Comparison of ENCODE assay signal across 26 cellular contexts in the genomic region with DNA sequence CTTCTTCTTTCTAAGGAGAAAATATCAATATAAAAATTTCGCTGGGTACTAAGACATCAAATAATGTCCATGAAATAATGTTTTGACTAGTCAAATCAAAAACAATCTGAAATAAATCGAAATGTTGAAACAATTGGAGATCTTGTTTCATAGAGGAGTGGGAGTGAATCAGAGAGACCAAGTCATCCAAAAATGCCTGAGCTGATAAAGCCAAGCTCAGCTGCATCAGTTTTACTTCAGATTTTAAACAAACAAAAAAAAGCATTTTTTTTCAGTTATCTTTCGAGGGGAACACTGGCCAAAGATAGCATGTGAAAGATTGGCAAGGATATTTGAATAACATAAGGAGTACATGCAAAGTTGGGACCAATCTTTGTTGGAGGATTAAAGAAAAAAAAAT. TPM values are rescaled to one million over a fixed set of nuclear protein-coding genes. Genes with fewer than 3 reads are reported as not detected.
DNase-seq lines count a peak whose midpoint lies in the region; ATAC-seq and TF ChIP-seq lines count a peak whose summit lies in the region.
"Had no signal": no experiment of that assay in that cellular context is flagged by ENCODE, and none has a peak within 500 bp of the region (broad histone marks: within the 10 kb centered on the region; RNA-seq: fewer than 3 reads in every experiment).

No MANE protein-coding gene starts in this region.

- H2AK9ac ChIP-seq in IMR-90 (replicated peaks; ENCODE audit: low read depth, low read length, poor library complexity) = no peak overlapping the region

- H4K5ac ChIP-seq in IMR-90 (ENCODE audit: low read depth, low read length) = no peak overlapping the region

- H3K23ac ChIP-seq in IMR-90 (ENCODE audit: low read depth, low read length) = no peak overlapping the region

- H3K4ac ChIP-seq in IMR-90 (ENCODE audit: low read depth, low read length) = no peak overlapping the region

- TF ChIP-seq CTCF in IMR-90 (conservative IDR thresholded peaks at IDR 0.05; ENCODE audit: low read depth, low read length) = no peak
- no peak for TF ChIP-seq CTCF in brain microvascular endothelial cell (IDR thresholded peaks at IDR 0.05; ENCODE audit: low read depth, low read length, missing control alignments)
- TF ChIP-seq CTCF in gastroesophageal sphincter (IDR thresholded peaks at IDR 0.05) = no peak

- TF ChIP-seq POLR2A in IMR-90 (IDR thresholded peaks at IDR 0.05; ENCODE audit: low read depth, low read length) (no peak), gastroesophageal sphincter (IDR thresholded peaks at IDR 0.05) (no peak)

- H4K8ac ChIP-seq in IMR-90 (ENCODE audit: low read depth in 2 of 2, low read length in 2 of 2) = no peak overlapping the region

- H3K27me3 ChIP-seq in IMR-90 (ENCODE audit: control insufficient read depth, insufficient read depth, low read length) = no peaks in the 10 kb centered on the region
- H3K27me3 ChIP-seq in brain microvascular endothelial cell (replicated peaks) = no peaks in the 10 kb centered on the region
- no peaks in the 10 kb centered on the region for H3K27me3 ChIP-seq in gastroesophageal sphincter
- no peaks in the 10 kb centered on the region for H3K27me3 ChIP-seq in skeletal muscle satellite cell (ENCODE audit: control insufficient read depth, insufficient read depth, low read length)

- no peak overlapping the region for H4K91ac ChIP-seq in IMR-90 (ENCODE audit: insufficient read depth, low read depth, low read length)

- H2AK5ac ChIP-seq in IMR-90 (ENCODE audit: low read depth, low read length) = no peak overlapping the region

- H2AFZ ChIP-seq in IMR-90 (replicated peaks; ENCODE audit: low read length, poor library complexity) = no peak overlapping the region

- no peak overlapping the region for H2BK5ac ChIP-seq in IMR-90 (ENCODE audit: low read depth, low read length, poor library complexity, severe bottlenecking)

- intact Hi-C loops in IMR-90 (cut with micrococcal nuclease) = loop anchor here (5.0 kb wide), 2 partner anchors 46 to 66 kb away; partner anchors contain the start of gene RHOBTB1

- H3K4me2 ChIP-seq in IMR-90 (ENCODE audit: low read depth, low read length) = peak overlapping the region; percentile 51; the same call in 1 of the 2 replicates
- H3K4me2 ChIP-seq in skeletal muscle satellite cell (ENCODE audit: low read length) = peak overlapping the region; percentile 5

- H3K9me3 ChIP-seq in IMR-90 (ENCODE audit: control insufficient read depth, insufficient read depth, low read length) (no peaks in the 10 kb centered on the region), gastroesophageal sphincter (no peaks in the 10 kb centered on the region), skeletal muscle satellite cell (replicated peaks; ENCODE audit: low read length) (no peaks in the 10 kb centered on the region)
- H3K9me3 ChIP-seq: HAP-1 had no signal

- POLR2A ChIA-PET in IMR-90 (lab: Charles Lee; ENCODE audit: unreplicated experiment) = no interaction called here

- no peak overlapping the region for H3K56ac ChIP-seq in IMR-90 (ENCODE audit: extremely low read depth, insufficient read depth, low read length)

- H2BK120ac ChIP-seq in IMR-90 (ENCODE audit: low read depth, low read length) = no peak overlapping the region

- no peak for TF ChIP-seq EP300 in gastroesophageal sphincter (IDR thresholded peaks at IDR 0.05)

- H3K18ac ChIP-seq in IMR-90 (ENCODE audit: low read depth, low read length) = peak overlapping the region; percentile 41; the same call in 1 of the 2 replicates

- TF ChIP-seq RAD21 in IMR-90 (IDR thresholded peaks at IDR 0.05; ENCODE audit: low read length) = no peak

- no TSS peak for BruUV-seq in IMR-90 (replicated peaks; lab: Mats Ljungman, UMichigan)

- no peak overlapping the region for H3K14ac ChIP-seq in IMR-90 (replicated peaks; ENCODE audit: low read depth, low read length)

- no CpG with 5 or more reads among the region's 3 CpGs for whole genome bisulfite sequencing in IMR-90 (ENCODE audit: extremely low coverage in 2 of 2, insufficient read length in 1 of 2), 2 experiments
- 42 to 45% methylated on average over 3 of the region's 3 CpGs for WGBS in gastroesophageal sphincter (ENCODE audit: low coverage in 1 of 2), 2 donors

- peaks cover 5 to 6% of the 10 kb centered on the region in 2 experiments; a peak in 2 of 4 replicates for H3K79me1 ChIP-seq in IMR-90 (ENCODE audit: low read depth in 1 of 2, low read length in 2 of 2)

- H2BK20ac ChIP-seq in IMR-90 (ENCODE audit: low read depth, low read length) = no peak overlapping the region

- H3K9ac ChIP-seq in IMR-90 (ENCODE audit: low read depth, low read length) (no peak overlapping the region), skeletal muscle satellite cell (ENCODE audit: low read depth, low read length) (no peak overlapping the region)

- H3K4me3 ChIP-seq in IMR-90 (ENCODE audit: insufficient read depth, low read depth, low read length) (no peak overlapping the region), brain microvascular endothelial cell (ENCODE audit: low read depth, low read length) (no peak overlapping the region), gastroesophageal sphincter (no peak overlapping the region), skeletal muscle satellite cell (ENCODE audit: low read length) (no peak overlapping the region)
- H3K4me3 ChIP-seq: HAP-1, lung, SK-N-MC had no signal

- no peak overlapping the region for H2BK15ac ChIP-seq in IMR-90 (ENCODE audit: low read depth, low read length)

- ATAC-seq in IMR-90 (ENCODE audit: low read depth) (no peak), gastroesophageal sphincter (no peak), GM18861 (IDR thresholded peaks at IDR 0.05; ENCODE audit: unreplicated experiment) (no peak)
- ATAC-seq: activated CD8-positive, alpha-beta memory T cell treated with anti-CD3 and anti-CD28 coated beads, Interleukin-2, amount 10 ng/mL, durations not matched to agents 7 days and 5 days; activated T-cell treated with anti-CD3 and anti-CD28 coated beads, Interleukin-2, amount 50 U/mL, for 72 hours; stimulated activated naive B cell treated with anti-CD40 and anti-IgM and Interleukin-4, amounts not matched to agents 10 μg/mL and 1 μg/mL and 100 μg/mL, for 72 hours had no signal

- peaks cover 3% of the 10 kb centered on the region for H3K4me1 ChIP-seq in IMR-90 (ENCODE audit: control insufficient read depth, insufficient read depth, low read length)
- peaks cover 10 to 65% (median 13%) of the 10 kb centered on the region in 3 donors for H3K4me1 ChIP-seq in gastroesophageal sphincter
- peaks cover 24% of the 10 kb centered on the region for H3K4me1 ChIP-seq in skeletal muscle satellite cell (ENCODE audit: control insufficient read depth, insufficient read depth, low read length)
- H3K4me1 ChIP-seq: HAP-1 had no signal

- H3K36me3 ChIP-seq in IMR-90 (ENCODE audit: control insufficient read depth, insufficient read depth, low read length) (peaks cover 3% of the 10 kb centered on the region), brain microvascular endothelial cell (replicated peaks) (no peaks in the 10 kb centered on the region), gastroesophageal sphincter (peaks cover 0 to 2% of the 10 kb centered on the region in 2 donors), skeletal muscle satellite cell (ENCODE audit: insufficient read depth, low read length) (peaks cover 3% of the 10 kb centered on the region)
- H3K36me3 ChIP-seq: HAP-1, WERI-Rb-1 had no signal

- CTCF ChIA-PET in IMR-90 (lab: Yijun Ruan, JAX) = interaction anchor here (1.0 kb wide), 1 partner anchor 20 kb away, joined by 3 read pairs; no protein-coding TSS in a partner anchor

- dilution Hi-C loops in IMR-90 (cut with HindIII; ENCODE audit: low sequenced_read_pairs, unreplicated experiment) = no loop called here

- H4K20me1 ChIP-seq in IMR-90 (ENCODE audit: insufficient read depth, low read length) = no peaks in the 10 kb centered on the region

- in situ Hi-C loops in IMR-90 (cut with MboI; ENCODE audit: low sequenced_read_pairs) = no loop called here
- in situ Hi-C loops in brain microvascular endothelial cell (cut with HindIII; ENCODE audit: low pct_ligation_motif_present, low sequenced_read_pairs) = no loop called here

- DNase-seq in IMR-90 (peak; percentile 61), brain microvascular endothelial cell (peak; percentile 58), KG1 (lab: John Stamatoyannopoulos, UW) (no peak), HuH-7 (ENCODE audit: low spot score) (no peak)
- DNase-seq: activated CD4-positive, alpha-beta T cell treated with anti-CD3 and anti-CD28 coated beads, Interleukin-2, amount 50 U/mL, for 1 hour; activated CD8-positive, alpha-beta memory T cell treated with anti-CD3 and anti-CD28 coated beads, Interleukin-2, amount 10 ng/mL, durations not matched to agents 7 days and 5 days; activated naive CD4-positive, alpha-beta T cell treated with anti-CD3 and anti-CD28 coated beads, Interleukin-2, amount 50 U/mL, for 16 hours; activated T-cell treated with anti-CD3 and anti-CD28 coated beads, Interleukin-2, amount 50 U/mL, for 72 hours; aorta; Calu3; NCI-H1092; NCI-H187 treated with DMSO at 0.1 percent for 48 hours; NCI-H2227 treated with DMSO at 0.1 percent for 48 hours; RPMI8226; stimulated activated CD4-positive, alpha-beta T cell treated with anti-CD3 and anti-CD28 coated beads, Interleukin-4, amount 100 ng/mL, for 1 hour; stimulated activated naive B cell treated with anti-CD40 and anti-IgM and Interleukin-4, amounts not matched to agents 10 μg/mL and 1 μg/mL and 100 μg/mL, for 72 hours; T-helper 2 cell; WERI-Rb-1 had no signal

- H3K27ac ChIP-seq in IMR-90 (ENCODE audit: insufficient read depth, low read length) (no peak overlapping the region), brain microvascular endothelial cell (peak overlapping the region; percentile 60), gastroesophageal sphincter (peak overlapping the region in 3 of 4 donors; percentile 37 to 62 (median 57))
- H3K27ac ChIP-seq: C4-2B, epithelial cell of prostate, WERI-Rb-1 had no signal

- peaks cover 4% of the 10 kb centered on the region; the same call in 1 of the 2 replicates for H3K9me1 ChIP-seq in IMR-90 (ENCODE audit: insufficient read depth, low read length)

TF ChIP-seq in IMR-90, 13 proteins besides CTCF, POLR2A, EP300 and RAD21 (continues in another document):
- no peak for TF ChIP-seq CEBPB (IDR thresholded peaks at IDR 0.05; ENCODE audit: low read depth, low read length)
- no peak for TF ChIP-seq FOS (IDR thresholded peaks at IDR 0.05; ENCODE audit: low read depth, low read length)
- no peak for TF ChIP-seq MXI1 (IDR thresholded peaks at IDR 0.05; ENCODE audit: borderline replicate concordance, low read depth, low read length)
- TF ChIP-seq SMC3 (IDR thresholded peaks at IDR 0.05; ENCODE audit: low read depth, low read length) = no peak
- TF ChIP-seq MAFK (IDR thresholded peaks at IDR 0.05; ENCODE audit: low read depth, low read length) = no peak
- no peak for TF ChIP-seq NFE2L2 (IDR thresholded peaks at IDR 0.05; ENCODE audit: low read depth, low read length)
- TF ChIP-seq BHLHE40 (IDR thresholded peaks at IDR 0.05; ENCODE audit: low read depth, low read length) = no peak
- TF ChIP-seq CHD1 (IDR thresholded peaks at IDR 0.05; ENCODE audit: low read depth, low read length) = no peak

RNA-seq across cellular contexts. Expression of gene RHOBTB1, which starts 47.3 kb away (rescaled TPM):
- total RNA-seq in IMR-90 (2012; rRNA removed) (15.2 and 18.9 TPM in 2 replicates), gastroesophageal sphincter (10 to 100 TPM; 15.5 to 44.0 (median 25.3) TPM)
- polyA plus RNA-seq in IMR-90 (2012; rRNA removed) = 8.8 and 8.9 TPM in 2 replicates
- 3.7 and 4.9 TPM in 2 replicates for polyA plus RNA-seq in IMR-90 (2012; cell fraction: cytosol; rRNA removed)
- 3.6 and 19.2 TPM in 2 replicates for polyA plus RNA-seq in IMR-90 (2012; cell fraction: nucleus; rRNA removed; ENCODE audit: low replicate concordance)
- total RNA-seq in skeletal muscle satellite cell (2012; rRNA removed) = 6.8 and 11.8 TPM in 2 replicates

Comparison
In these comparisons a context has a peak if more than half of its experiments do, and no peak if none do; other contexts are left out.
1. DNase-seq: peak in IMR-90 (single experiment) and brain microvascular endothelial cell (single experiment); none in KG1 (single experiment) and HuH-7 (single experiment).